In genomic region chr14:77306406-77307098, GRCh38 we compare ENCODE assay signal across 12 cellular contexts. TPM values are rescaled to one million over a fixed set of nuclear protein-coding genes. Genes with fewer than 3 reads are reported as not detected.
A peak's percentile ranks its signal among the peaks of the same experiment; 100 is the strongest.
DNase-seq lines count a peak whose midpoint lies in the region; ATAC-seq, FAIRE-seq and TF ChIP-seq lines count a peak whose summit lies in the region.
"Had no signal": no experiment of that assay in that cellular context is flagged by ENCODE, and none has a peak within 500 bp of the region (broad histone marks: within the 10 kb centered on the region; RNA-seq: fewer than 3 reads in every experiment).

No MANE protein-coding gene starts in this region.

- H3K27me3 Mint-ChIP-seq in activated CD8-positive, alpha-beta T cell treated with anti-CD3 and anti-CD28 coated beads, Interleukin-2, amount 10 ng/mL, durations not matched to agents 7 days and 5 days (ENCODE audit: low read depth): no peaks in the 10 kb centered on the region

- H3K79me2 ChIP-seq in SK-N-SH (ENCODE audit: insufficient read depth) (no peaks in the 10 kb centered on the region), trophoblast cell (ENCODE audit: control insufficient read depth, insufficient read depth, low read length, poor library complexity) (peaks cover 6% of the 10 kb centered on the region)

- peak; percentile 30 for FAIRE-seq in frontal cortex (lab: Jason Lieb, UNC)
- FAIRE-seq: endothelial cell of umbilical vein had no signal

- H3K9me2 ChIP-seq in SK-N-SH: no peaks in the 10 kb centered on the region

- H3K27me3 ChIP-seq in SK-N-SH (ENCODE audit: insufficient read depth) (no peaks in the 10 kb centered on the region), trophoblast cell (ENCODE audit: insufficient read depth, low read length) (no peaks in the 10 kb centered on the region)
- H3K27me3 ChIP-seq: BLaER1 had no signal

- H3K27ac Mint-ChIP-seq in activated CD8-positive, alpha-beta T cell treated with anti-CD3 and anti-CD28 coated beads, Interleukin-2, amount 10 ng/mL, durations not matched to agents 7 days and 5 days: no peak overlapping the region

- H2AK5ac ChIP-seq in trophoblast cell (ENCODE audit: low read length): peak overlapping the region; percentile 99

- H4K91ac ChIP-seq in trophoblast cell (ENCODE audit: low read depth, low read length): peak overlapping the region; percentile 88

- TF ChIP-seq EP300 in SK-N-SH (IDR thresholded peaks at IDR 0.05; ENCODE audit: borderline replicate concordance in 1 of 2, low read depth in 1 of 2, low read length in 1 of 2): no peak

- H3K9ac ChIP-seq in SK-N-SH (no peak overlapping the region), trophoblast cell (ENCODE audit: low read length) (no peak overlapping the region)
- H3K9ac ChIP-seq: BLaER1 had no signal

- WGBS in SK-N-SH (ENCODE audit: low lambda C conversion rate): 85% methylated on average over 3 of the region's 3 CpGs
- no CpG with 5 or more reads among the region's 3 CpGs for WGBS in trophoblast cell (ENCODE audit: extremely low coverage, insufficient coverage, insufficient read length)

- H3K9me3 ChIP-seq in SK-N-SH (no peaks in the 10 kb centered on the region), trophoblast cell (ENCODE audit: insufficient read depth, low read depth, low read length) (no peaks in the 10 kb centered on the region)
- H3K9me3 ChIP-seq: BLaER1 had no signal

- peak overlapping the region; percentile 94 for H3K14ac ChIP-seq in trophoblast cell (ENCODE audit: low read length)

- no peak for ATAC-seq in HG03159 (IDR thresholded peaks at IDR 0.05; ENCODE audit: unreplicated experiment)
- no peak for ATAC-seq in HG02798 (IDR thresholded peaks at IDR 0.05; ENCODE audit: poor library complexity, unreplicated experiment)
- ATAC-seq in activated CD8-positive, alpha-beta T cell treated with anti-CD3 and anti-CD28 coated beads, Interleukin-2, amount 10 ng/mL, durations not matched to agents 7 days and 5 days: no peak

- no peak overlapping the region for H3K23ac ChIP-seq in trophoblast cell (ENCODE audit: low read length)

- DNase-seq in C1 segment of cervical spinal cord (lab: John Stamatoyannopoulos, UW) (peak in 11 of 14 donors; percentile 31 to 86 (median 70)), SK-N-SH (no peak), frontal cortex (ENCODE audit: low spot score in 2 of 2) (no peak), trophoblast cell (peak; percentile 21 to 81), glomerular visceral epithelial cell (ENCODE audit: extremely low spot score) (no peak)
- DNase-seq in activated CD8-positive, alpha-beta T cell treated with anti-CD3 and anti-CD28 coated beads, Interleukin-2, amount 10 ng/mL, durations not matched to agents 7 days and 5 days: no peak
- DNase-seq: NCI-H1417 treated with DMSO at 0.1 percent for 48 hours had no signal

- H3K18ac ChIP-seq in trophoblast cell (ENCODE audit: low read length): no peak overlapping the region

- POLR2A ChIA-PET in SK-N-SH (lab: Yijun Ruan, JAX): interaction anchor here (1.2 kb wide), 1 partner anchor 15 kb away, joined by 4 read pairs; the partner anchor contains the start of gene GSTZ1
- POLR2A ChIA-PET in activated CD8-positive, alpha-beta T cell treated with anti-CD3 and anti-CD28 coated beads, Interleukin-2, amount 10 ng/mL, durations not matched to agents 7 days and 5 days (lab: Charles Lee): no interaction called here

- peak overlapping the region; percentile 97 for H2BK5ac ChIP-seq in trophoblast cell (ENCODE audit: low read depth, low read length, poor library complexity)

- peak overlapping the region; percentile 49 to 76 for H3K27ac ChIP-seq in SK-N-SH (ENCODE audit: low read depth in 2 of 2, low read length in 1 of 2)
- peak overlapping the region; percentile 97 for H3K27ac ChIP-seq in trophoblast cell (ENCODE audit: low read depth, low read length)
- H3K27ac ChIP-seq: BLaER1, VCaP had no signal

- H3K4me3 ChIP-seq in SK-N-SH (ENCODE audit: low read depth in 2 of 2, low read length in 1 of 2): no peak overlapping the region; a peak in 1 of 4 replicates
- no peak overlapping the region for H3K4me3 ChIP-seq in trophoblast cell (ENCODE audit: low read depth, low read length)
- H3K4me3 ChIP-seq: BLaER1 had no signal

- peak overlapping the region; percentile 66 for H3K4me2 ChIP-seq in SK-N-SH
- peak overlapping the region; percentile 40 for H3K4me2 ChIP-seq in trophoblast cell (ENCODE audit: low read length)
- H3K4me2 ChIP-seq: BLaER1 had no signal

- TF ChIP-seq CTCF in SK-N-SH (IDR thresholded peaks at IDR 0.05): no peak

- H3K4me1 ChIP-seq in SK-N-SH (ENCODE audit: control insufficient read depth in 1 of 2, insufficient read depth in 2 of 2, low read depth in 1 of 2, low read length in 1 of 2) (peaks cover 11 to 31% of the 10 kb centered on the region in 2 experiments), trophoblast cell (ENCODE audit: control insufficient read depth in 1 of 2, insufficient read depth in 2 of 2, low read length in 2 of 2) (peaks cover 32 to 34% of the 10 kb centered on the region in 2 experiments)

- no peaks in the 10 kb centered on the region for H3K36me3 Mint-ChIP-seq in activated CD8-positive, alpha-beta T cell treated with anti-CD3 and anti-CD28 coated beads, Interleukin-2, amount 10 ng/mL, durations not matched to agents 7 days and 5 days (ENCODE audit: low read depth)

- H2AFZ ChIP-seq in SK-N-SH (ENCODE audit: low read depth) (no peak overlapping the region), trophoblast cell (ENCODE audit: insufficient read depth, low read length, poor library complexity) (no peak overlapping the region)

- peaks cover 24% of the 10 kb centered on the region for H3F3A ChIP-seq in SK-N-SH (replicated peaks; ENCODE audit: insufficient read depth)

- H3K79me1 ChIP-seq in trophoblast cell (ENCODE audit: low read length): peaks cover 32% of the 10 kb centered on the region

- H3K9me3 Mint-ChIP-seq in activated CD8-positive, alpha-beta T cell treated with anti-CD3 and anti-CD28 coated beads, Interleukin-2, amount 10 ng/mL, durations not matched to agents 7 days and 5 days (ENCODE audit: insufficient read depth): no peaks in the 10 kb centered on the region

- H2BK120ac ChIP-seq in trophoblast cell (ENCODE audit: insufficient read depth, low read length, poor library complexity): peak overlapping the region; percentile 94

- H3K36me3 ChIP-seq in SK-N-SH (replicated peaks in 1 of 2; ENCODE audit: control insufficient read depth in 1 of 2, insufficient read depth in 2 of 2, low read length in 1 of 2) (peaks cover 9 to 27% of the 10 kb centered on the region in 2 experiments), trophoblast cell (ENCODE audit: control insufficient read depth in 1 of 2, insufficient read depth in 2 of 2, low read length in 2 of 2) (peaks cover 2 to 6% of the 10 kb centered on the region in 2 experiments)

- no peak overlapping the region for H3K4ac ChIP-seq in trophoblast cell (ENCODE audit: low read depth, low read length)

- no peak overlapping the region for H3K4me3 Mint-ChIP-seq in activated CD8-positive, alpha-beta T cell treated with anti-CD3 and anti-CD28 coated beads, Interleukin-2, amount 10 ng/mL, durations not matched to agents 7 days and 5 days

- peak overlapping the region; percentile 11 for H4K8ac ChIP-seq in trophoblast cell (ENCODE audit: low read depth, low read length)

- peak overlapping the region; percentile 97 for H2BK12ac ChIP-seq in trophoblast cell (ENCODE audit: low read length)

- peaks cover 19% of the 10 kb centered on the region for H3K4me1 Mint-ChIP-seq in activated CD8-positive, alpha-beta T cell treated with anti-CD3 and anti-CD28 coated beads, Interleukin-2, amount 10 ng/mL, durations not matched to agents 7 days and 5 days (ENCODE audit: low read depth)

- no peak for TF ChIP-seq RAD21 in SK-N-SH (IDR thresholded peaks at IDR 0.05; ENCODE audit: low read length)

- H4K12ac ChIP-seq in trophoblast cell (ENCODE audit: low read depth, low read length): no peak overlapping the region

- CTCF ChIA-PET in SK-N-SH (lab: Yijun Ruan, JAX): interaction anchor here (0.7 to 2.3 kb wide), 7 partner anchors 9 to 431 kb away, joined by 3 to 40 read pairs (median 4); no protein-coding TSS in a partner anchor
- CTCF ChIA-PET in activated CD8-positive, alpha-beta T cell treated with anti-CD3 and anti-CD28 coated beads, Interleukin-2, amount 10 ng/mL, durations not matched to agents 7 days and 5 days (lab: Charles Lee): interaction anchor here (1.1 to 2.7 kb wide), 4 partner anchors 9 to 71 kb away, joined by 3 to 29 read pairs (median 4); partner anchors contain the start of genes SAMD15 and TMED8

- peaks cover 3% of the 10 kb centered on the region for H4K20me1 ChIP-seq in SK-N-SH (ENCODE audit: insufficient read depth)
- H4K20me1 ChIP-seq: BLaER1 had no signal

TF ChIP-seq in SK-N-SH, 30 proteins besides CTCF, POLR2A, EP300 and RAD21 (continues in another document):
- no peak for TF ChIP-seq FOXM1 (IDR thresholded peaks at IDR 0.05; ENCODE audit: low read depth)
- TF ChIP-seq FOXJ3 (CRISPR knock-in tag; IDR thresholded peaks at IDR 0.05): no peak
- no peak for TF ChIP-seq SIN3A (IDR thresholded peaks at IDR 0.05; ENCODE audit: borderline replicate concordance, low read depth, low read length)
- TF ChIP-seq JUND (IDR thresholded peaks at IDR 0.05): no peak
- TF ChIP-seq POLR2AphosphoS5 (IDR thresholded peaks at IDR 0.05; ENCODE audit: low read depth, low read length): no peak
- TF ChIP-seq MAX (IDR thresholded peaks at IDR 0.05; ENCODE audit: low read depth): no peak
- TF ChIP-seq TCF12 (IDR thresholded peaks at IDR 0.05): no peak

RNA-seq across cellular contexts. Expression of gene POMT2, which starts 14.1 kb away (rescaled TPM):
- 19.9 and 22.8 TPM in 2 replicates for polyA plus RNA-seq in SK-N-SH (2012; rRNA removed)
- polyA plus RNA-seq in SK-N-SH (2012; cell fraction: cytosol; rRNA removed): 10.6 and 11.6 TPM in 2 replicates
- 74.6 and 108 TPM in 2 replicates for polyA plus RNA-seq in SK-N-SH (2012; cell fraction: nucleus; rRNA removed)
- total RNA-seq in frontal cortex: 14.3 TPM
- polyA plus RNA-seq in trophoblast cell (2013): 14.1 and 14.9 TPM in 2 replicates
- total RNA-seq in activated CD8-positive, alpha-beta T cell treated with anti-CD3 and anti-CD28 coated beads, Interleukin-2, amount 10 ng/mL, durations not matched to agents 7 days and 5 days: 10 to 100 TPM; 15.0 to 15.5 TPM

RNA-seq across cellular contexts. Expression of gene GSTZ1, which starts 14.3 kb away (rescaled TPM):
- polyA plus RNA-seq in SK-N-SH (2012; rRNA removed): 43.1 and 53.7 TPM in 2 replicates
- polyA plus RNA-seq in SK-N-SH (2012; cell fraction: cytosol; rRNA removed): 31.1 and 38.5 TPM in 2 replicates
- 70.6 and 83.8 TPM in 2 replicates for polyA plus RNA-seq in SK-N-SH (2012; cell fraction: nucleus; rRNA removed)
- 3.3 TPM for total RNA-seq in frontal cortex
- 12.9 and 13.5 TPM in 2 replicates for polyA plus RNA-seq in trophoblast cell (2013)
- 10 to 100 TPM; 11.7 to 15.1 TPM for total RNA-seq in activated CD8-positive, alpha-beta T cell treated with anti-CD3 and anti-CD28 coated beads, Interleukin-2, amount 10 ng/mL, durations not matched to agents 7 days and 5 days

RNA-seq across cellular contexts. Expression of gene NGB, which starts 35.5 kb away (rescaled TPM):
- not detected in 2 replicates for polyA plus RNA-seq in SK-N-SH (2012; rRNA removed)
- polyA plus RNA-seq in SK-N-SH (2012; cell fraction: cytosol; rRNA removed): 0.01 TPM in 1 of 2 replicates, not detected in the other
- not detected in 2 replicates for polyA plus RNA-seq in SK-N-SH (2012; cell fraction: nucleus; rRNA removed)
- total RNA-seq in frontal cortex: 4.9 TPM
- not detected in 2 replicates for polyA plus RNA-seq in trophoblast cell (2013)
- total RNA-seq in activated CD8-positive, alpha-beta T cell treated with anti-CD3 and anti-CD28 coated beads, Interleukin-2, amount 10 ng/mL, durations not matched to agents 7 days and 5 days: not detected
- total RNA-seq: endothelial cell of umbilical vein had no signal
- polyA plus RNA-seq: endothelial cell of umbilical vein had no signal

Comparison
In these comparisons a context has a peak if more than half of its experiments do, and no peak if none do; other contexts are left out.
1. DNase-seq: peak in C1 segment of cervical spinal cord (11 of 14) and trophoblast cell (2 of 2); none in SK-N-SH (single experiment), frontal cortex (0 of 2), activated CD8-positive, alpha-beta T cell treated with anti-CD3 and anti-CD28 coated beads, Interleukin-2, amount 10 ng/mL, durations not matched to agents 7 days and 5 days (single experiment) and glomerular visceral epithelial cell (single experiment).